Comparison of ENCODE assay signal across 8 cellular contexts in the genomic region with DNA sequence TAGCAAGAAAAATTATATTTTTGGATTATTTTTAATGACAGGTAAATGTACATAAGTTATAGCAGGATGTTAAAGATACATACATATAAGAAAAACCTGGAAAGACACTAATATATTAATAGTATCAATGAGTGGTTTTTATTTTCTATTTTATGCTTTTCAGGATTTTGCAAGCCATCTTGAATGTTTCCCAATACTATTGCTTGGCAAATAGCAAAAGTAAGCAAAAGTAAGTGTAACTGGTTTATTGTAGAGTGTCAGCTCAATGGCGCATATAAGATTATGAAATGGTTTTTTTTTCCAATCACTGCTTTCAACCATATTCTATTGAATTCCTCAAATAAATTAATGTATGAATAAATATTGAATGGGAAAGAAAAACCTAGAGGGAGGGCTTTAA.
"Had no signal": no experiment of that assay in that cellular context is flagged by ENCODE, and none has a peak within 500 bp of the region (broad histone marks: within the 10 kb centered on the region; RNA-seq: fewer than 3 reads in every experiment).

No MANE protein-coding gene starts in this region.

- H3K27ac Mint-ChIP-seq: HFFc6, IgD-negative memory B cell had no signal

- H3K4me3 ChIP-seq: GM23248, HAP-1 had no signal

- H3K4me3 Mint-ChIP-seq: HFFc6, IgD-negative memory B cell had no signal

- FAIRE-seq: HTR-8/SVneo had no signal

- H3K9me3 ChIP-seq: HAP-1 had no signal

- ATAC-seq: HCT116 had no signal

- H3K36me3 ChIP-seq: HAP-1 had no signal

- H3K27ac ChIP-seq: GM23248 had no signal

- DNase-seq: GM23248, GOT3, H7, HFFc6 had no signal

- H3K4me1 Mint-ChIP-seq: IgD-negative memory B cell had no signal

- H3K9ac ChIP-seq: GM23248 had no signal

- H3K9me3 Mint-ChIP-seq: HFFc6 had no signal
